In the genomic region with DNA sequence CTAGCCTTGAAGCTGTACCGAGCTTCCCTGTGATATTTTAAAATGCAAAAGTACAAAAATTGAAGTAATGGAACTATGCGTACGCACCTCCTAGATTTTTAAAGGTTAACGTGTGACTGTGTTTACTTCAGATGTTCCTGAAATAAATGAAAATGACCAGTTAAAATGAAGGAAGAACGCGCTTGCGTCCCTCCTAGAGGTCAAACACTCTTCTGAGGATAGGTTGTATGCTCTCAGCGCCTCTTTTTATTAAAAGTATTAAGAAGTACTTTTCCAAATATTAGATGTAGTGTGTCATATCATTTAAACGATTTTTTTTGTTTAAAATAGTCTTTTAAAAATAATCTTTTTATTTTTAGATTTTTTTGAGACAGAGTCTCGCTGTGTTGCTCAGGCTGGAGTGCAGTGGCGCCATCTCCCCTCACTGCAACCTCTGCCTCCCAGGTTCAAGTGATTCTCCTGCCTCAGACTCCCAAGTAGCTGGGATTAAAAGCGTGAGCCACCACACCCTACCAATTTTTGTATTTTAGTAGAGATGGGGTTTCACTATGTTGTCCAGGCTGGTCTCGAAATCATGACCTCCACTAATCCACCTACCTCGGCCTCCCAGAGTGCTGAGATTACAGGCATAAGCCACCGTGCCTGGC, we compare ENCODE assay signal across 8 cellular contexts. TPM values are rescaled to one million over a fixed set of nuclear protein-coding genes. Genes with fewer than 3 reads are reported as not detected.
DNase-seq lines count a peak whose midpoint lies in the region; ATAC-seq and TF ChIP-seq lines count a peak whose summit lies in the region.

No MANE protein-coding gene starts in this region.

- H3K4me3 ChIP-seq in cardiac fibroblast (replicated peaks in 1 of 2; ENCODE audit: low read depth in 2 of 2, low read length in 2 of 2) (peak overlapping the region; percentile 45 to 57), mucosa of descending colon (peak overlapping the region; percentile 20)

- DNase-seq in cardiac fibroblast (ENCODE audit: low read depth in 2 of 2) (no peak), mucosa of descending colon (peak in 2 of 3 donors; percentile 28 to 29), ecto neural progenitor cell (ENCODE audit: low spot score) (no peak), DMS79 treated with DMSO at 0.1 percent for 48 hours (lab: John Stamatoyannopoulos, UW) (no peak), ACHN (no peak)

- H3K4me1 ChIP-seq in mucosa of descending colon (ENCODE audit: low read depth): no peaks in the 10 kb centered on the region

- peak overlapping the region; percentile 96 to 100 (median 98) for H3K4me3 Mint-ChIP-seq in IgD-negative memory B cell

- H3K27me3 Mint-ChIP-seq in IgD-negative memory B cell: no peaks in the 10 kb centered on the region

- no peaks in the 10 kb centered on the region for H3K36me3 Mint-ChIP-seq in IgD-negative memory B cell

- in situ Hi-C loops in ACHN (cut with HindIII; ENCODE audit: low pct_ligation_motif_present, low pct_unique_long_range_greater_than_20kb, low sequenced_read_pairs): no loop called here

- peak; percentile 2 for ATAC-seq in GM18867 (IDR thresholded peaks at IDR 0.05; ENCODE audit: unreplicated experiment)
- ATAC-seq in mucosa of descending colon: peak; percentile 0
- ATAC-seq in GM19397 (IDR thresholded peaks at IDR 0.05; ENCODE audit: unreplicated experiment): no peak

- peaks cover 21 to 47% (median 31%) of the 10 kb centered on the region in 3 donors for H3K4me1 Mint-ChIP-seq in IgD-negative memory B cell

- peak overlapping the region; percentile 90 to 99 (median 95) for H3K27ac Mint-ChIP-seq in IgD-negative memory B cell

- no peaks in the 10 kb centered on the region for H3K36me3 ChIP-seq in mucosa of descending colon (ENCODE audit: low read depth)

- H3K9me3 Mint-ChIP-seq in IgD-negative memory B cell: no peaks in the 10 kb centered on the region

- no peaks in the 10 kb centered on the region for H3K9me3 ChIP-seq in mucosa of descending colon

- TF ChIP-seq CTCF in cardiac fibroblast (IDR thresholded peaks at IDR 0.05; ENCODE audit: low read depth, low read length) (no peak), mucosa of descending colon (IDR thresholded peaks at IDR 0.05) (no peak)

- intact Hi-C loops in mucosa of descending colon (cut with DNase I, micrococcal nuclease): no loop called here

RNA-seq across cellular contexts. Expression of a gene that starts 30.6 kb away (rescaled TPM):
- polyA plus RNA-seq in IgD-negative memory B cell: 23.7 TPM
- 10 to 100 TPM; 11.4 to 15.8 (median 12.6) TPM for total RNA-seq in mucosa of descending colon

Comparison
In these comparisons a context has a peak if more than half of its experiments do, and no peak if none do; other contexts are left out.
1. DNase-seq: peak in mucosa of descending colon (2 of 3); none in cardiac fibroblast (0 of 2), ecto neural progenitor cell (single experiment), DMS79 treated with DMSO at 0.1 percent for 48 hours (single experiment) and ACHN (single experiment).